12 cellular contexts compared by ENCODE assay signal in the genomic region with DNA sequence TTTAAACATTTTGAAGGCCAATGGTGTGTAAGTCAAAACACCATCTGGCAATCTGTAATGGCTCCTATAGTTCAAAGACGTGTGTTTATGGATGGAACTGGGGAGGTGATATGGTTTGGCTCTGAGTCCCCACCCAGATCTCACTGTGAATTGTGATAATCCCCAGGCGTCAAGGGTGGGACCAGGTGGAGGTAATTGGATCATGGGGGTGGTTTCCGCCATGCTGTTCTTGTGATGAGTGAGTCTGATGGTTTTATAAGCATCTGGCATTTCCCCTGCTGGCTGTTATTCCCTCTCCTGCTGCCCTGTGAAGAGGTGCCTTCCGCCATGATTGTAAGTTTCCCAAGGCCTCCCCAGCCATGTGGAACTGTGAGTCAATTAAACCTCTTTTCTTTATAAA. TPM values are rescaled to one million over a fixed set of nuclear protein-coding genes. Genes with fewer than 3 reads are reported as not detected.
"Had no signal": no experiment of that assay in that cellular context is flagged by ENCODE, and none has a peak within 500 bp of the region (broad histone marks: within the 10 kb centered on the region; RNA-seq: fewer than 3 reads in every experiment).

No MANE protein-coding gene starts in this region.

RNA-seq across cellular contexts. Expression of a gene that starts 52.2 kb away (rescaled TPM):
- total RNA-seq: activated CD4-positive, alpha-beta memory T cell treated with anti-CD3 and anti-CD28 coated beads for 36 hours; activated CD4-positive, alpha-beta T cell treated with anti-CD3 and anti-CD28 coated beads for 36 hours; activated CD4-positive, alpha-beta T cell treated with anti-CD3 and anti-CD28 coated beads, Interleukin-2, amount 10 ng/mL, durations not matched to agents 24 days and 14 days; activated CD8-positive, alpha-beta memory T cell treated with anti-CD3 and anti-CD28 coated beads for 36 hours; activated CD8-positive, alpha-beta memory T cell treated with anti-CD3 and anti-CD28 coated beads, Interleukin-2, amount 10 ng/mL, durations not matched to agents 7 days and 5 days; activated CD8-positive, alpha-beta T cell treated with anti-CD3 and anti-CD28 coated beads, Interleukin-2, amount 10 ng/mL, durations not matched to agents 7 days and 5 days; activated naive CD4-positive, alpha-beta T cell treated with anti-CD3 and anti-CD28 coated beads for 36 hours; activated naive CD8-positive, alpha-beta T cell treated with anti-CD3 and anti-CD28 coated beads for 36 hours; activated T-helper 1 cell treated with anti-CD3 and anti-CD28 coated beads, Interleukin-12 subunit alpha, Interleukin-12 subunit beta, Interleukin-2, Interleukin-4 antibody, amounts not matched to agents 30 ng/mL and 10 ng/mL and 1 ng/mL, durations not matched to agents 14 hours and 24 hours and 36 hours; activated T-helper 2 cell treated with anti-CD3 and anti-CD28 coated beads, Interferon-gamma antibody, Interleukin-2, Interleukin-4, amounts not matched to agents 10 μg/mL and 5 μg/mL and 100 μg/mL, durations not matched to agents 14 hours and 24 hours and 36 hours; epithelial cell of proximal tubule; T-helper 17 cell had no signal
